Comparison of ENCODE assay signal across 33 cellular contexts in the genomic region with DNA sequence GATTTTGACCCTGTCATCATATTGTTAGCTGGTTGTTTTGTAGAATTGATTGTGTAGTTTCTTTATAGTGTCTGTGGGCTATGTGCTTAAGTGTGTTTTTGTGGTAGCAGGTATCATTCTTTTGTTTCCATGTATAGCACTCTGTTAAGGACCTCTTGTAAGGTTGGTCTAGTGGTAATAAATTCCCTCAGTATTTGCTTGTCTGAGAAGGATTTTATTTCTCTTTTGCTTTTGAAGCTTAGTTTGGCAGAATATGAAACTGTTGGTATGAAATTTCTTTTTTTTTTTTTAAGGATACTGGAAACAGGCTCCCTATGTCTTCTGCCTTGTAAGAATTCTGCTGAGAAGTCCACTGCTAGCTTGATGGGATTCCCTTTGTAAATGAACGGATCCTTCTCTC.
"Had no signal": no experiment of that assay in that cellular context is flagged by ENCODE, and none has a peak within 500 bp of the region (broad histone marks: within the 10 kb centered on the region; RNA-seq: fewer than 3 reads in every experiment).

No MANE protein-coding gene starts in this region.

- H3K36me3 ChIP-seq: adrenal gland, ascending aorta, brain microvascular endothelial cell, breast epithelium, cardiac muscle cell had no signal

- H3K27me3 ChIP-seq: adrenal gland, ascending aorta, body of pancreas, brain microvascular endothelial cell, breast epithelium, cardiac muscle cell had no signal

- H3K4me1 ChIP-seq: adrenal gland, ascending aorta, body of pancreas, breast epithelium had no signal

- H3K27ac ChIP-seq: adrenal gland, ascending aorta, body of pancreas, brain microvascular endothelial cell, breast epithelium, cardiac muscle cell had no signal

- H3K9me3 ChIP-seq: adrenal gland had no signal

- H3K4me3 ChIP-seq: adrenal gland, ascending aorta, body of pancreas, breast epithelium, cardiac muscle cell had no signal

- DNase-seq: activated effector memory CD4-positive, alpha-beta T cell treated with anti-CD3 and anti-CD28 coated beads, Interleukin-2, amount 50 U/mL, for 16 hours; activated effector memory CD4-positive, alpha-beta T cell treated with Interleukin-2 at 50 U/mL for 16 hours; activated gamma-delta T cell; activated gamma-delta T cell treated with Interleukin-2 at 50 U/mL for 16 hours; activated naive CD4-positive, alpha-beta T cell; activated naive CD4-positive, alpha-beta T cell treated with anti-CD3 and anti-CD28 coated beads for 36 hours; activated naive CD4-positive, alpha-beta T cell treated with anti-CD3 and anti-CD28 coated beads, Interleukin-2, amount 10 ng/mL, durations not matched to agents 7 days and 5 days; activated naive CD4-positive, alpha-beta T cell treated with anti-CD3 and anti-CD28 coated beads, Interleukin-2, amount 50 U/mL, for 16 hours; activated naive CD4-positive, alpha-beta T cell treated with Interleukin-2 at 50 U/mL for 16 hours; activated naive CD8-positive, alpha-beta T cell treated with anti-CD3 and anti-CD28 coated beads for 36 hours; activated naive CD8-positive, alpha-beta T cell treated with anti-CD3 and anti-CD28 coated beads, Interleukin-2, amount 10 ng/mL, durations not matched to agents 7 days and 5 days; activated naive CD8-positive, alpha-beta T cell treated with anti-CD3 and anti-CD28 coated beads, Interleukin-2, amount 50 U/mL, for 24 hours; activated T-cell treated with anti-CD3 and anti-CD28 coated beads, Interleukin-2, amount 50 U/mL, for 24 hours; activated T-cell treated with anti-CD3 and anti-CD28 coated beads, Interleukin-2, amount 50 U/mL, for 4 hours; activated T-cell treated with anti-CD3 and anti-CD28 coated beads, Interleukin-2, amount 50 U/mL, for 48 hours; activated T-cell treated with anti-CD3 and anti-CD28 coated beads, Interleukin-2, amount 50 U/mL, for 72 hours; adrenal gland; amniotic stem cell; amygdala; anterior cingulate cortex; aorta; body of pancreas; brain microvascular endothelial cell; caudate nucleus; central memory CD4-positive, alpha-beta T cell; cerebellar nuclear complex had no signal

- ATAC-seq: activated naive CD4-positive, alpha-beta T cell treated with anti-CD3 and anti-CD28 coated beads, Interleukin-2, amount 50 U/mL, for 72 hours; activated naive CD8-positive, alpha-beta T cell treated with anti-CD3 and anti-CD28 coated beads, Interleukin-2, amount 50 U/mL, for 24 hours; activated T-cell treated with anti-CD3 and anti-CD28 coated beads, Interleukin-2, amount 50 U/mL, for 4 hours; activated T-cell treated with anti-CD3 and anti-CD28 coated beads, Interleukin-2, amount 50 U/mL, for 72 hours; activated T-helper 17 cell treated with anti-CD3 and anti-CD28 coated beads, Interleukin-2, amount 50 U/mL, for 72 hours; body of pancreas had no signal

- FAIRE-seq: astrocyte, bronchial epithelial cell had no signal
